In genomic region chr9:118644066-118644465, GRCh38 we compare ENCODE assay signal across 16 cellular contexts.
"Had no signal": no experiment of that assay in that cellular context is flagged by ENCODE, and none has a peak within 500 bp of the region (broad histone marks: within the 10 kb centered on the region; RNA-seq: fewer than 3 reads in every experiment).

No MANE protein-coding gene starts in this region.

- H3K4me1 Mint-ChIP-seq: activated T-helper 17 cell treated with anti-CD3 and anti-CD28 coated beads, Interleukin-2, amount 50 U/mL, for 72 hours; natural killer cell; stimulated activated memory B cell treated with anti-CD40 and anti-IgM and Interleukin-4, amounts not matched to agents 10 μg/mL and 1 μg/mL and 100 μg/mL, for 72 hours had no signal

- H3K27me3 ChIP-seq: gastrocnemius medialis, left lung, neutrophil, tibial artery, vagina had no signal

- H3K9me3 ChIP-seq: gastrocnemius medialis, neutrophil, vagina had no signal

- H3K36me3 Mint-ChIP-seq: stimulated activated memory B cell treated with anti-CD40 and anti-IgM and Interleukin-4, amounts not matched to agents 10 μg/mL and 1 μg/mL and 100 μg/mL, for 72 hours had no signal

- H3K4me3 Mint-ChIP-seq: activated T-helper 17 cell treated with anti-CD3 and anti-CD28 coated beads, Interleukin-2, amount 50 U/mL, for 72 hours; effector memory CD8-positive, alpha-beta T cell; natural killer cell; stimulated activated memory B cell treated with anti-CD40 and anti-IgM and Interleukin-4, amounts not matched to agents 10 μg/mL and 1 μg/mL and 100 μg/mL, for 72 hours had no signal

- H3K27ac Mint-ChIP-seq: activated T-helper 17 cell treated with anti-CD3 and anti-CD28 coated beads, Interleukin-2, amount 50 U/mL, for 72 hours; effector memory CD8-positive, alpha-beta T cell; natural killer cell; stimulated activated memory B cell treated with anti-CD40 and anti-IgM and Interleukin-4, amounts not matched to agents 10 μg/mL and 1 μg/mL and 100 μg/mL, for 72 hours had no signal

- H3K4me3 ChIP-seq: gastrocnemius medialis, left lung, tibial artery, vagina had no signal

- DNase-seq: activated naive CD4-positive, alpha-beta T cell treated with Interleukin-2 at 50 U/mL for 16 hours; aorta; dermis blood vessel endothelial cell; effector memory CD8-positive, alpha-beta T cell; gastrocnemius medialis; left lung; natural killer cell; retina; stimulated activated CD4-positive, alpha-beta T cell treated with anti-CD3 and anti-CD28 coated beads, Interleukin-2, amount 100 ng/mL, for 48 hours; tibial artery had no signal

- H3K36me3 ChIP-seq: gastrocnemius medialis, left lung, neutrophil, tibial artery, vagina had no signal

- H3K27ac ChIP-seq: gastrocnemius medialis, neutrophil, tibial artery, vagina had no signal

- H3K4me1 ChIP-seq: gastrocnemius medialis, left lung, vagina had no signal

- FAIRE-seq: bronchial epithelial cell, islet of Langerhans had no signal

- H3K27me3 Mint-ChIP-seq: activated T-helper 17 cell treated with anti-CD3 and anti-CD28 coated beads, Interleukin-2, amount 50 U/mL, for 72 hours; effector memory CD8-positive, alpha-beta T cell; stimulated activated memory B cell treated with anti-CD40 and anti-IgM and Interleukin-4, amounts not matched to agents 10 μg/mL and 1 μg/mL and 100 μg/mL, for 72 hours had no signal
